In genomic region chr5:62334082-62334481, GRCh38 we compare ENCODE assay signal across 23 cellular contexts. TPM values are rescaled to one million over a fixed set of nuclear protein-coding genes. Genes with fewer than 3 reads are reported as not detected.
DNase-seq lines count a peak whose midpoint lies in the region; ATAC-seq and TF ChIP-seq lines count a peak whose summit lies in the region.
"Had no signal": no experiment of that assay in that cellular context is flagged by ENCODE, and none has a peak within 500 bp of the region (broad histone marks: within the 10 kb centered on the region; RNA-seq: fewer than 3 reads in every experiment).

No MANE protein-coding gene starts in this region.

- peak overlapping the region; percentile 23 to 89 (median 71) for H3K27ac Mint-ChIP-seq in CD4-positive, CD25-positive, alpha-beta regulatory T cell
- H3K27ac Mint-ChIP-seq in CD4-positive, alpha-beta memory T cell: peak overlapping the region; percentile 57 to 88 (median 72)
- H3K27ac Mint-ChIP-seq in activated naive CD8-positive, alpha-beta T cell treated with anti-CD3 and anti-CD28 coated beads for 36 hours: peak overlapping the region; percentile 36
- peak overlapping the region; percentile 70 to 86 for H3K27ac Mint-ChIP-seq in natural killer cell
- H3K27ac Mint-ChIP-seq: WTC11 had no signal

- POLR2A ChIA-PET in CD4-positive, alpha-beta memory T cell (lab: Charles Lee; ENCODE audit: partially characterized antibody): interaction anchor here (0.7 to 1.4 kb wide), 2 partner anchors 12 to 70 kb away, joined by 4 read pairs; partner anchors contain the start of gene DIMT1

- no peak overlapping the region for H3K4me3 ChIP-seq in CD4-positive, CD25-positive, alpha-beta regulatory T cell (ENCODE audit: low read depth, low read length)
- no peak overlapping the region for H3K4me3 ChIP-seq in CD4-positive, alpha-beta memory T cell (ENCODE audit: low read length in 2 of 2)
- H3K4me3 ChIP-seq: body of pancreas, colonic mucosa, Peyer's patch, sigmoid colon, SJSA1 had no signal

- peak overlapping the region in 1 of 4 donors; percentile 68 for H3K4me3 Mint-ChIP-seq in CD4-positive, CD25-positive, alpha-beta regulatory T cell
- peak overlapping the region in 1 of 8 donors; percentile 15 for H3K4me3 Mint-ChIP-seq in CD4-positive, alpha-beta memory T cell
- H3K4me3 Mint-ChIP-seq in activated naive CD8-positive, alpha-beta T cell treated with anti-CD3 and anti-CD28 coated beads for 36 hours: no peak overlapping the region
- peak overlapping the region; percentile 13 for H3K4me3 Mint-ChIP-seq in natural killer cell
- H3K4me3 Mint-ChIP-seq: natural killer cell treated with Interleukin-12 subunit alpha and Interleukin-12 subunit beta and Interleukin-15 and Interleukin-18, amount 100 ng/mL, for 72 hours; WTC11 had no signal

- no peak for TF ChIP-seq CTCF in natural killer cell (IDR thresholded peaks at IDR 0.05)

- H3K4me1 ChIP-seq in CD4-positive, CD25-positive, alpha-beta regulatory T cell (ENCODE audit: control insufficient read depth, insufficient read depth, low read length, poor library complexity, severe bottlenecking): peaks cover 33% of the 10 kb centered on the region
- peaks cover 60% of the 10 kb centered on the region for H3K4me1 ChIP-seq in CD4-positive, alpha-beta memory T cell (ENCODE audit: insufficient read depth, low read length)
- H3K4me1 ChIP-seq: body of pancreas, colonic mucosa, SJSA1 had no signal

- no peaks in the 10 kb centered on the region for H3K27me3 ChIP-seq in CD4-positive, CD25-positive, alpha-beta regulatory T cell (ENCODE audit: control insufficient read depth, insufficient read depth, low read length)
- no peaks in the 10 kb centered on the region for H3K27me3 ChIP-seq in CD4-positive, alpha-beta memory T cell (ENCODE audit: insufficient read depth, low read length)
- H3K27me3 ChIP-seq: body of pancreas, colonic mucosa, Peyer's patch, sigmoid colon, SJSA1 had no signal

- H3K9me3 ChIP-seq in CD4-positive, CD25-positive, alpha-beta regulatory T cell (ENCODE audit: control insufficient read depth in 2 of 2, low read length in 2 of 2): no peaks in the 10 kb centered on the region
- H3K9me3 ChIP-seq in CD4-positive, alpha-beta memory T cell (ENCODE audit: control insufficient read depth in 1 of 2, low read length in 2 of 2): no peaks in the 10 kb centered on the region
- H3K9me3 ChIP-seq: body of pancreas, colonic mucosa, Peyer's patch, sigmoid colon, SJSA1 had no signal

- no peak for ATAC-seq in CD4-positive, CD25-positive, alpha-beta regulatory T cell (ENCODE audit: low read depth in 2 of 2)
- no peak for ATAC-seq in natural killer cell
- ATAC-seq: body of pancreas, WTC11 had no signal

- H3K27me3 Mint-ChIP-seq in CD4-positive, CD25-positive, alpha-beta regulatory T cell: no peaks in the 10 kb centered on the region
- no peaks in the 10 kb centered on the region for H3K27me3 Mint-ChIP-seq in CD4-positive, alpha-beta memory T cell
- H3K27me3 Mint-ChIP-seq in activated naive CD8-positive, alpha-beta T cell treated with anti-CD3 and anti-CD28 coated beads for 36 hours: no peaks in the 10 kb centered on the region
- H3K27me3 Mint-ChIP-seq in natural killer cell (ENCODE audit: low read depth in 2 of 2): no peaks in the 10 kb centered on the region
- H3K27me3 Mint-ChIP-seq: natural killer cell treated with Interleukin-12 subunit alpha and Interleukin-12 subunit beta and Interleukin-15 and Interleukin-18, amount 100 ng/mL, for 72 hours had no signal

- intact Hi-C loops in CD4-positive, alpha-beta memory T cell (cut with micrococcal nuclease): no loop called here
- intact Hi-C loops in natural killer cell (cut with micrococcal nuclease): no loop called here

- DNase-seq in CD4-positive, CD25-positive, alpha-beta regulatory T cell: no peak
- DNase-seq in CD4-positive, alpha-beta memory T cell: no peak
- DNase-seq in activated naive CD8-positive, alpha-beta T cell treated with anti-CD3 and anti-CD28 coated beads for 36 hours: no peak
- DNase-seq in natural killer cell (no peak), DMS 273 treated with DMSO at 0.1 percent for 48 hours (lab: John Stamatoyannopoulos, UW) (no peak)
- no peak for DNase-seq in NK-92 treated with Interleukin-12 subunit alpha and Interleukin-12 subunit beta, amount 100 ng/mL, for 24 hours (lab: John Stamatoyannopoulos, UW)
- no peak for DNase-seq in activated effector memory CD4-positive, alpha-beta T cell treated with Interleukin-2 at 50 U/mL for 16 hours
- DNase-seq: body of pancreas; colonic mucosa; IMR-90; left cardiac atrium; mesendoderm; NCI-H2107; NCI-H510A; posterior cingulate gyrus; sigmoid colon; stimulated activated naive CD4-positive, alpha-beta T cell; T-helper 9 cell; trophoblast cell had no signal

- H3K27ac ChIP-seq in CD4-positive, CD25-positive, alpha-beta regulatory T cell (ENCODE audit: insufficient read depth, low read length, poor library complexity, severe bottlenecking): no peak overlapping the region
- H3K27ac ChIP-seq in CD4-positive, alpha-beta memory T cell (ENCODE audit: low read depth, low read length): no peak overlapping the region
- H3K27ac ChIP-seq: body of pancreas, colonic mucosa, Peyer's patch, sigmoid colon, SJSA1 had no signal

- CTCF ChIA-PET in CD4-positive, alpha-beta memory T cell (lab: Charles Lee; ENCODE audit: partially characterized antibody): interaction anchor here (1.0 to 6.3 kb wide), 5 partner anchors 11 to 111 kb away, joined by 3 to 23 read pairs (median 3); no protein-coding TSS in a partner anchor

- peaks cover 46 to 85% (median 60%) of the 10 kb centered on the region in 4 donors for H3K4me1 Mint-ChIP-seq in CD4-positive, CD25-positive, alpha-beta regulatory T cell
- peaks cover 40 to 83% (median 61%) of the 10 kb centered on the region in 4 donors for H3K4me1 Mint-ChIP-seq in CD4-positive, alpha-beta memory T cell
- peaks cover 52% of the 10 kb centered on the region for H3K4me1 Mint-ChIP-seq in activated naive CD8-positive, alpha-beta T cell treated with anti-CD3 and anti-CD28 coated beads for 36 hours
- H3K4me1 Mint-ChIP-seq in natural killer cell: peaks cover 48 to 53% of the 10 kb centered on the region in 2 donors

- H3K9me3 Mint-ChIP-seq in CD4-positive, CD25-positive, alpha-beta regulatory T cell: no peaks in the 10 kb centered on the region
- H3K9me3 Mint-ChIP-seq in CD4-positive, alpha-beta memory T cell: no peaks in the 10 kb centered on the region
- no peaks in the 10 kb centered on the region for H3K9me3 Mint-ChIP-seq in activated naive CD8-positive, alpha-beta T cell treated with anti-CD3 and anti-CD28 coated beads for 36 hours
- no peaks in the 10 kb centered on the region for H3K9me3 Mint-ChIP-seq in natural killer cell
- H3K9me3 Mint-ChIP-seq: natural killer cell treated with Interleukin-12 subunit alpha and Interleukin-12 subunit beta and Interleukin-15 and Interleukin-18, amount 100 ng/mL, for 72 hours; WTC11 had no signal

- H3K36me3 ChIP-seq in CD4-positive, CD25-positive, alpha-beta regulatory T cell (ENCODE audit: control insufficient read depth, insufficient read depth, low read length): peaks cover 18% of the 10 kb centered on the region
- peaks cover 18% of the 10 kb centered on the region for H3K36me3 ChIP-seq in CD4-positive, alpha-beta memory T cell (ENCODE audit: insufficient read depth, low read length)
- H3K36me3 ChIP-seq: colonic mucosa, sigmoid colon had no signal

- peaks cover 16% of the 10 kb centered on the region for H3K36me3 Mint-ChIP-seq in CD4-positive, CD25-positive, alpha-beta regulatory T cell
- peaks cover 13 to 25% of the 10 kb centered on the region in 2 donors for H3K36me3 Mint-ChIP-seq in CD4-positive, alpha-beta memory T cell
- H3K36me3 Mint-ChIP-seq in activated naive CD8-positive, alpha-beta T cell treated with anti-CD3 and anti-CD28 coated beads for 36 hours: peaks cover 33% of the 10 kb centered on the region
- no peaks in the 10 kb centered on the region for H3K36me3 Mint-ChIP-seq in natural killer cell
- H3K36me3 Mint-ChIP-seq: natural killer cell treated with Interleukin-12 subunit alpha and Interleukin-12 subunit beta and Interleukin-15 and Interleukin-18, amount 100 ng/mL, for 72 hours had no signal

RNA-seq across cellular contexts. Expression of gene KIF2A, which starts 28.1 kb away (rescaled TPM):
- 114 TPM for total RNA-seq in CD4-positive, CD25-positive, alpha-beta regulatory T cell
- 100 to 1,000 TPM; 135 to 191 (median 174) TPM for polyA plus RNA-seq in CD4-positive, CD25-positive, alpha-beta regulatory T cell
- total RNA-seq in CD4-positive, alpha-beta memory T cell: 100 to 1,000 TPM; 151 to 157 TPM
- 100 to 1,000 TPM; 133 to 158 TPM for polyA plus RNA-seq in CD4-positive, alpha-beta memory T cell
- total RNA-seq in activated naive CD8-positive, alpha-beta T cell treated with anti-CD3 and anti-CD28 coated beads for 36 hours: 100 to 1,000 TPM; 164 to 175 TPM
- total RNA-seq in natural killer cell: 10 to 100 TPM; 80.4 to 95.2 (median 80.6) TPM
